1 cellular context compared by ENCODE assay signal in genomic region chr13:33057019-33057785, GRCh38.
TF ChIP-seq lines count a peak whose summit lies in the region.

No MANE protein-coding gene starts in this region.

TF ChIP-seq in K562, 482 proteins besides CTCF, POLR2A, EP300 and RAD21 (continued from another document):
- TF ChIP-seq ZNF407 (IDR thresholded peaks at IDR 0.05; ENCODE audit: low read depth): no peak
- TF ChIP-seq ZNF143 (CRISPR knock-in tag; IDR thresholded peaks at IDR 0.05): no peak
- no peak for TF ChIP-seq BMI1 (IDR thresholded peaks at IDR 0.05; ENCODE audit: low read length)
- TF ChIP-seq NR3C1 (CRISPR knock-in tag; IDR thresholded peaks at IDR 0.05): no peak
- no peak for TF ChIP-seq TEAD4 (IDR thresholded peaks at IDR 0.05; ENCODE audit: low read length)
- no peak for TF ChIP-seq TEAD4 (CRISPR knock-in tag; IDR thresholded peaks at IDR 0.05; ENCODE audit: borderline replicate concordance)
- no peak for TF ChIP-seq PBX2 (CRISPR knock-in tag; IDR thresholded peaks at IDR 0.05; ENCODE audit: low read depth)
- TF ChIP-seq PBX2 (tag; conservative IDR thresholded peaks at IDR 0.05; ENCODE audit: low read depth): no peak
